Comparison of ENCODE assay signal across 23 cellular contexts in the genomic region with DNA sequence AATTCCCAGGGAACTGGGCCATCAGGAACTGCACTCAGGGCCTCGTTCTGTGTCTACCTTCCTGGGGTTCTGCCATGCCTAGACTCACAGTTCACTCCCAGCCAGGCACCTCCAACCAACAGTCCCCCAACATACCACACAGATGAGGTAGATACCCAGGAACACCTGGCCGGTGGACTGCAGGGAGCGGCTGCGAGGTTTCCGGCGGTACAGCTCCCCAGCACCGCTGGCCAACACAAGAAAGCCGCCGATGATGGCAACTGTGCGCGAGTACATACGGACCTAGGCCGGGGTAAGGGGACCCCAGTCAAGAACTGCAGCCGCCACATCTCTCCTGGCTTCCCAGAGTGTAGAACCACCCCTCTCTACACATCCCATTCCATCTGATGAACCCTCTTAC. TPM values are rescaled to one million over a fixed set of nuclear protein-coding genes. Genes with fewer than 3 reads are reported as not detected.
DNase-seq lines count a peak whose midpoint lies in the region; ATAC-seq and TF ChIP-seq lines count a peak whose summit lies in the region.
"Had no signal": no experiment of that assay in that cellular context is flagged by ENCODE, and none has a peak within 500 bp of the region (broad histone marks: within the 10 kb centered on the region; RNA-seq: fewer than 3 reads in every experiment).

No MANE protein-coding gene starts in this region.

- CTCF ChIA-PET in activated CD4-positive, alpha-beta T cell treated with anti-CD3 and anti-CD28 coated beads for 36 hours (lab: Charles Lee) = no interaction called here
- CTCF ChIA-PET in activated CD8-positive, alpha-beta T cell treated with anti-CD3 and anti-CD28 coated beads for 36 hours (lab: Charles Lee) = interaction anchor here (0.9 kb wide), 1 partner anchor 72 kb away, joined by 3 read pairs; no protein-coding TSS in a partner anchor

- intact Hi-C loops in activated CD4-positive, alpha-beta T cell treated with anti-CD3 and anti-CD28 coated beads for 36 hours (cut with DNase I, micrococcal nuclease) = no loop called here
- intact Hi-C loops in activated CD8-positive, alpha-beta T cell treated with anti-CD3 and anti-CD28 coated beads for 36 hours (cut with micrococcal nuclease) = no loop called here

- peaks cover 24% of the 10 kb centered on the region for H3K4me1 ChIP-seq in CD4-positive, CD25-positive, alpha-beta regulatory T cell (ENCODE audit: control insufficient read depth, insufficient read depth, low read length, poor library complexity, severe bottlenecking)

- no peak overlapping the region for H3K27ac ChIP-seq in CD4-positive, CD25-positive, alpha-beta regulatory T cell (ENCODE audit: insufficient read depth, low read length, poor library complexity, severe bottlenecking)
- H3K27ac ChIP-seq: ascending aorta, esophagus squamous epithelium, GM23248, transverse colon had no signal

- ATAC-seq in activated CD4-positive, alpha-beta T cell treated with anti-CD3 and anti-CD28 coated beads for 36 hours = no peak
- ATAC-seq in CD4-positive, CD25-positive, alpha-beta regulatory T cell (ENCODE audit: low read depth in 2 of 2) = no peak
- ATAC-seq in activated CD8-positive, alpha-beta T cell treated with anti-CD3 and anti-CD28 coated beads for 36 hours = no peak
- no peak for ATAC-seq in naive thymus-derived CD8-positive, alpha-beta T cell
- no peak for ATAC-seq in HG03108 (IDR thresholded peaks at IDR 0.05; ENCODE audit: unreplicated experiment)
- ATAC-seq in GM18858 (IDR thresholded peaks at IDR 0.05; ENCODE audit: unreplicated experiment) = no peak
- ATAC-seq: sciatic nerve had no signal

- DNase-seq in activated CD4-positive, alpha-beta T cell treated with anti-CD3 and anti-CD28 coated beads for 36 hours = no peak
- DNase-seq in activated CD4-positive, alpha-beta T cell treated with anti-CD3 and anti-CD28 coated beads, Interleukin-2, amount 50 U/mL, for 48 hours = no peak
- no peak for DNase-seq in CD4-positive, CD25-positive, alpha-beta regulatory T cell
- no peak for DNase-seq in activated CD8-positive, alpha-beta T cell treated with anti-CD3 and anti-CD28 coated beads for 36 hours
- no peak for DNase-seq in naive thymus-derived CD8-positive, alpha-beta T cell
- no peak for DNase-seq in NCI-H69 (lab: John Stamatoyannopoulos, UW)
- DNase-seq: activated effector memory CD4-positive, alpha-beta T cell treated with anti-CD3 and anti-CD28 coated beads, Interleukin-2, amount 50 U/mL, for 16 hours; DMS 273 treated with DMSO at 0.1 percent for 48 hours; effector CD8-positive, alpha-beta T cell; esophagus squamous epithelium; GM23248; NCI-H510A; occipital lobe; stimulated activated naive CD4-positive, alpha-beta T cell treated with Interleukin-2 at 50 U/mL for 16 hours; transverse colon had no signal

- H3K4me3 ChIP-seq in CD4-positive, CD25-positive, alpha-beta regulatory T cell (ENCODE audit: low read depth, low read length) = no peak overlapping the region
- H3K4me3 ChIP-seq: esophagus squamous epithelium, GM23248, transverse colon had no signal

- no peaks in the 10 kb centered on the region for H3K27me3 ChIP-seq in CD4-positive, CD25-positive, alpha-beta regulatory T cell (ENCODE audit: control insufficient read depth, insufficient read depth, low read length)
- H3K27me3 ChIP-seq: ascending aorta, esophagus squamous epithelium, transverse colon had no signal

- peaks cover 2% of the 10 kb centered on the region for H3K36me3 ChIP-seq in CD4-positive, CD25-positive, alpha-beta regulatory T cell (ENCODE audit: control insufficient read depth, insufficient read depth, low read length)
- H3K36me3 ChIP-seq: transverse colon had no signal

- no peak overlapping the region for H3K27ac Mint-ChIP-seq in activated CD4-positive, alpha-beta T cell treated with anti-CD3 and anti-CD28 coated beads for 36 hours
- H3K27ac Mint-ChIP-seq in CD4-positive, CD25-positive, alpha-beta regulatory T cell = no peak overlapping the region
- H3K27ac Mint-ChIP-seq in activated CD8-positive, alpha-beta T cell treated with anti-CD3 and anti-CD28 coated beads for 36 hours = no peak overlapping the region
- H3K27ac Mint-ChIP-seq in naive thymus-derived CD8-positive, alpha-beta T cell = peak overlapping the region in 1 of 10 donors; percentile 58

- no peaks in the 10 kb centered on the region for H3K9me3 Mint-ChIP-seq in activated CD4-positive, alpha-beta T cell treated with anti-CD3 and anti-CD28 coated beads for 36 hours (ENCODE audit: low read depth)
- H3K9me3 Mint-ChIP-seq in CD4-positive, CD25-positive, alpha-beta regulatory T cell = no peaks in the 10 kb centered on the region
- H3K9me3 Mint-ChIP-seq in activated CD8-positive, alpha-beta T cell treated with anti-CD3 and anti-CD28 coated beads for 36 hours = no peaks in the 10 kb centered on the region
- no peaks in the 10 kb centered on the region for H3K9me3 Mint-ChIP-seq in naive thymus-derived CD8-positive, alpha-beta T cell

- H3K4me3 Mint-ChIP-seq in activated CD4-positive, alpha-beta T cell treated with anti-CD3 and anti-CD28 coated beads for 36 hours = peak overlapping the region; percentile 54
- peak overlapping the region; percentile 47 to 84 (median 69) for H3K4me3 Mint-ChIP-seq in CD4-positive, CD25-positive, alpha-beta regulatory T cell
- peak overlapping the region; percentile 53 for H3K4me3 Mint-ChIP-seq in activated CD8-positive, alpha-beta T cell treated with anti-CD3 and anti-CD28 coated beads for 36 hours
- peak overlapping the region in 8 of 10 donors; percentile 29 to 94 (median 64) for H3K4me3 Mint-ChIP-seq in naive thymus-derived CD8-positive, alpha-beta T cell

- no peak for TF ChIP-seq CTCF in activated CD8-positive, alpha-beta T cell treated with anti-CD3 and anti-CD28 coated beads for 36 hours (IDR thresholded peaks at IDR 0.05)

- no peaks in the 10 kb centered on the region for H3K9me3 ChIP-seq in CD4-positive, CD25-positive, alpha-beta regulatory T cell (ENCODE audit: control insufficient read depth in 2 of 2, low read length in 2 of 2)
- H3K9me3 ChIP-seq: ascending aorta, esophagus squamous epithelium, transverse colon had no signal

- peaks cover 13% of the 10 kb centered on the region for H3K4me1 Mint-ChIP-seq in activated CD4-positive, alpha-beta T cell treated with anti-CD3 and anti-CD28 coated beads for 36 hours
- peaks cover 6 to 33% (median 14%) of the 10 kb centered on the region in 4 donors for H3K4me1 Mint-ChIP-seq in CD4-positive, CD25-positive, alpha-beta regulatory T cell
- peaks cover 14% of the 10 kb centered on the region for H3K4me1 Mint-ChIP-seq in activated CD8-positive, alpha-beta T cell treated with anti-CD3 and anti-CD28 coated beads for 36 hours (ENCODE audit: low read depth)
- H3K4me1 Mint-ChIP-seq in naive thymus-derived CD8-positive, alpha-beta T cell = peaks cover 14 to 27% (median 24%) of the 10 kb centered on the region in 4 donors

- H3K27me3 Mint-ChIP-seq in activated CD4-positive, alpha-beta T cell treated with anti-CD3 and anti-CD28 coated beads for 36 hours = peaks cover 2% of the 10 kb centered on the region
- H3K27me3 Mint-ChIP-seq in CD4-positive, CD25-positive, alpha-beta regulatory T cell = peaks cover under 1% of the 10 kb centered on the region
- no peaks in the 10 kb centered on the region for H3K27me3 Mint-ChIP-seq in activated CD8-positive, alpha-beta T cell treated with anti-CD3 and anti-CD28 coated beads for 36 hours
- H3K27me3 Mint-ChIP-seq in naive thymus-derived CD8-positive, alpha-beta T cell = peaks cover 0 to 4% (median 0%) of the 10 kb centered on the region in 5 donors

- peaks cover 25% of the 10 kb centered on the region for H3K36me3 Mint-ChIP-seq in activated CD4-positive, alpha-beta T cell treated with anti-CD3 and anti-CD28 coated beads for 36 hours (ENCODE audit: low read depth)
- H3K36me3 Mint-ChIP-seq in CD4-positive, CD25-positive, alpha-beta regulatory T cell = peaks cover 14% of the 10 kb centered on the region
- H3K36me3 Mint-ChIP-seq in activated CD8-positive, alpha-beta T cell treated with anti-CD3 and anti-CD28 coated beads for 36 hours (ENCODE audit: low read depth) = peaks cover 19% of the 10 kb centered on the region
- H3K36me3 Mint-ChIP-seq in naive thymus-derived CD8-positive, alpha-beta T cell = peaks cover 0 to 22% (median 11%) of the 10 kb centered on the region in 3 donors

- POLR2A ChIA-PET in activated CD4-positive, alpha-beta T cell treated with anti-CD3 and anti-CD28 coated beads for 36 hours (lab: Charles Lee) = no interaction called here
- POLR2A ChIA-PET in activated CD8-positive, alpha-beta T cell treated with anti-CD3 and anti-CD28 coated beads for 36 hours (lab: Charles Lee) = interaction anchor here (0.8 to 1.9 kb wide), 2 partner anchors 16 to 84 kb away, joined by 3 to 5 read pairs; no protein-coding TSS in a partner anchor
- POLR2A ChIA-PET in naive thymus-derived CD8-positive, alpha-beta T cell (lab: Charles Lee) = no interaction called here

RNA-seq across cellular contexts. Expression of a gene that starts 1.9 kb away (rescaled TPM):
- 10 to 100 TPM; 17.6 to 22.7 TPM for total RNA-seq in activated CD4-positive, alpha-beta T cell treated with anti-CD3 and anti-CD28 coated beads for 36 hours
- total RNA-seq in CD4-positive, CD25-positive, alpha-beta regulatory T cell = 15.8 TPM
- polyA plus RNA-seq in CD4-positive, CD25-positive, alpha-beta regulatory T cell = 10 to 100 TPM; 40.7 to 44.9 (median 41.3) TPM
- 10 to 100 TPM; 26.1 to 28.5 TPM for total RNA-seq in activated CD8-positive, alpha-beta T cell treated with anti-CD3 and anti-CD28 coated beads for 36 hours
- total RNA-seq in naive thymus-derived CD8-positive, alpha-beta T cell = 10 to 100 TPM; 26.8 to 27.6 TPM
- polyA plus RNA-seq in naive thymus-derived CD8-positive, alpha-beta T cell = 10 to 100 TPM; 23.6 to 28.8 (median 27.1) TPM

RNA-seq across cellular contexts. Expression of a gene that starts 8.5 kb away (rescaled TPM):
- 1 to 10 TPM; 1.3 to 1.5 TPM for total RNA-seq in activated CD4-positive, alpha-beta T cell treated with anti-CD3 and anti-CD28 coated beads for 36 hours
- 0.39 TPM for total RNA-seq in CD4-positive, CD25-positive, alpha-beta regulatory T cell
- polyA plus RNA-seq in CD4-positive, CD25-positive, alpha-beta regulatory T cell = 1 to 10 TPM; 1.2 to 1.9 (median 1.3) TPM
- 1 to 10 TPM; 1.7 to 2.4 TPM for total RNA-seq in activated CD8-positive, alpha-beta T cell treated with anti-CD3 and anti-CD28 coated beads for 36 hours
- total RNA-seq in naive thymus-derived CD8-positive, alpha-beta T cell = under 1 TPM; 0.19 to 0.96 TPM
- polyA plus RNA-seq in naive thymus-derived CD8-positive, alpha-beta T cell = under 1 TPM; 0.39 to 0.62 (median 0.59) TPM

RNA-seq across cellular contexts. Expression of a gene that starts 53.6 kb away (rescaled TPM):
- 100 to 1,000 TPM in 1 of 2 experiments, 10 to 100 TPM in 1; 93.1 to 102 TPM for total RNA-seq in activated CD4-positive, alpha-beta T cell treated with anti-CD3 and anti-CD28 coated beads for 36 hours
- 42.6 TPM for total RNA-seq in CD4-positive, CD25-positive, alpha-beta regulatory T cell
- 10 to 100 TPM; 69.8 to 83.7 (median 72.6) TPM for polyA plus RNA-seq in CD4-positive, CD25-positive, alpha-beta regulatory T cell
- total RNA-seq in activated CD8-positive, alpha-beta T cell treated with anti-CD3 and anti-CD28 coated beads for 36 hours = 100 to 1,000 TPM; 104 to 110 TPM
- 10 to 100 TPM; 33.3 to 36.0 TPM for total RNA-seq in naive thymus-derived CD8-positive, alpha-beta T cell
- 10 to 100 TPM; 63.4 to 82.6 (median 66.7) TPM for polyA plus RNA-seq in naive thymus-derived CD8-positive, alpha-beta T cell

RNA-seq across cellular contexts. Expression of a gene that starts 57.7 kb away (rescaled TPM):
- 10 to 100 TPM; 21.3 to 22.0 TPM for total RNA-seq in activated CD4-positive, alpha-beta T cell treated with anti-CD3 and anti-CD28 coated beads for 36 hours
- total RNA-seq in CD4-positive, CD25-positive, alpha-beta regulatory T cell = 10.7 TPM
- 10 to 100 TPM; 15.0 to 21.5 (median 16.5) TPM for polyA plus RNA-seq in CD4-positive, CD25-positive, alpha-beta regulatory T cell
- 10 to 100 TPM; 20.2 to 20.7 TPM for total RNA-seq in activated CD8-positive, alpha-beta T cell treated with anti-CD3 and anti-CD28 coated beads for 36 hours
- 10 to 100 TPM; 15.0 to 19.1 TPM for total RNA-seq in naive thymus-derived CD8-positive, alpha-beta T cell
- polyA plus RNA-seq in naive thymus-derived CD8-positive, alpha-beta T cell = 10 to 100 TPM; 25.5 to 31.3 (median 26.6) TPM

RNA-seq across cellular contexts. Expression of a gene that starts 59.1 kb away (rescaled TPM):
- total RNA-seq in activated CD4-positive, alpha-beta T cell treated with anti-CD3 and anti-CD28 coated beads for 36 hours = not detected
- total RNA-seq in CD4-positive, CD25-positive, alpha-beta regulatory T cell = not detected
- polyA plus RNA-seq in CD4-positive, CD25-positive, alpha-beta regulatory T cell = not detected
- under 1 TPM in 1 of 2 experiments, not detected in 1; 0.29 TPM for total RNA-seq in activated CD8-positive, alpha-beta T cell treated with anti-CD3 and anti-CD28 coated beads for 36 hours
- not detected for total RNA-seq in naive thymus-derived CD8-positive, alpha-beta T cell
- not detected for polyA plus RNA-seq in naive thymus-derived CD8-positive, alpha-beta T cell
- total RNA-seq: A172, ascending aorta, chondrocyte, esophagus squamous epithelium, G401, GM23248, occipital lobe, sciatic nerve had no signal
- polyA plus RNA-seq: BJ, GM23248 had no signal
